12 cellular contexts compared by ENCODE assay signal in genomic region chr15:74173545-74174215, GRCh38. TPM values are rescaled to one million over a fixed set of nuclear protein-coding genes. Genes with fewer than 3 reads are reported as not detected.
DNase-seq lines count a peak whose midpoint lies in the region; ATAC-seq and TF ChIP-seq lines count a peak whose summit lies in the region.
"Had no signal": no experiment of that assay in that cellular context is flagged by ENCODE, and none has a peak within 500 bp of the region (broad histone marks: within the 10 kb centered on the region; RNA-seq: fewer than 3 reads in every experiment).

TSS of gene ISLR (plus strand) at chr15:74173710. CDS start at chr15:74174859, 1,149 bp downstream.

- peak; percentile 28 for DNase-seq in GM23338 (ENCODE audit: low spot score)
- DNase-seq in cardiac fibroblast (ENCODE audit: low read depth in 2 of 2) = peak; percentile 64 to 93
- DNase-seq in left kidney (ENCODE audit: low read depth, low spot score) = peak; percentile 73
- no peak for DNase-seq in stimulated activated effector memory CD8-positive, alpha-beta T cell treated with anti-CD3 and anti-CD28 coated beads, Interleukin-12 subunit alpha, Interleukin-12 subunit beta, amount 100 ng/mL, for 72 hours (ENCODE audit: low spot score in 2 of 2)
- DNase-seq in SHP77 treated with DMSO at 0.1 percent for 48 hours (lab: John Stamatoyannopoulos, UW) = no peak
- DNase-seq: activated naive CD4-positive, alpha-beta T cell treated with anti-CD3 and anti-CD28 coated beads for 36 hours; DMS153; NCI-H1436 treated with DMSO at 0.1 percent for 48 hours had no signal

- no peaks in the 10 kb centered on the region for H3K9me3 ChIP-seq in skeletal muscle tissue (ENCODE audit: control insufficient read depth in 3 of 3, low read length in 3 of 3)

- H3K9ac ChIP-seq in skeletal muscle tissue (ENCODE audit: low read depth in 1 of 3, low read length in 3 of 3) = peak within 1 kb of the TSS; percentile 57 to 76 (median 59)

- H3K79me2 ChIP-seq in GM23338 (replicated peaks; ENCODE audit: insufficient read depth) = no peaks in the 10 kb centered on the region

- TF ChIP-seq CTCF in GM23338 (conservative IDR thresholded peaks at IDR 0.05; ENCODE audit: low read depth in 2 of 2) = no peak
- no peak for TF ChIP-seq CTCF in cardiac fibroblast (IDR thresholded peaks at IDR 0.05; ENCODE audit: low read depth, low read length)

- no peak within 1 kb of the TSS for H3K4me3 Mint-ChIP-seq in GM23338
- no peak within 1 kb of the TSS for H3K4me3 Mint-ChIP-seq in stimulated activated effector memory CD8-positive, alpha-beta T cell treated with anti-CD3 and anti-CD28 coated beads, Interleukin-12 subunit alpha, Interleukin-12 subunit beta, amount 100 ng/mL, for 72 hours
- H3K4me3 Mint-ChIP-seq in activated T-helper 17 cell treated with anti-CD3 and anti-CD28 coated beads, Interleukin-2, amount 50 U/mL, for 72 hours = no peak within 1 kb of the TSS
- H3K4me3 Mint-ChIP-seq: activated naive CD4-positive, alpha-beta T cell treated with anti-CD3 and anti-CD28 coated beads for 36 hours; T-helper 1 cell treated with Interleukin-12 subunit alpha and Interleukin-12 subunit beta and Interleukin-4 antibody, amounts not matched to agents 30 μg/mL and 1 μg/mL, for 36 hours had no signal

- H3K4me1 ChIP-seq in GM23338 (ENCODE audit: insufficient read depth) (peaks cover 17% of the 10 kb centered on the region), skeletal muscle tissue (ENCODE audit: control insufficient read depth in 3 of 3, insufficient read depth in 3 of 3, low read length in 3 of 3) (peaks cover 46 to 53% (median 52%) of the 10 kb centered on the region in 3 donors)

- H3K27ac ChIP-seq in GM23338 (ENCODE audit: low read depth) = no peak within 1 kb of the TSS
- peak within 1 kb of the TSS; percentile 80 for H3K27ac ChIP-seq in skeletal muscle tissue (ENCODE audit: low read depth, low read length)

- H3K36me3 ChIP-seq in GM23338 (ENCODE audit: insufficient read depth) (no peaks in the 10 kb centered on the region; the same call in 1 of the 2 replicates), skeletal muscle tissue (ENCODE audit: control insufficient read depth in 3 of 3, insufficient read depth in 3 of 3, low read length in 3 of 3) (peaks cover 0 to 2% (median 0%) of the 10 kb centered on the region in 3 donors)

- H4K20me1 ChIP-seq in GM23338 (replicated peaks; ENCODE audit: insufficient read depth) = no peaks in the 10 kb centered on the region

- no peaks in the 10 kb centered on the region for H3F3A ChIP-seq in GM23338 (replicated peaks; ENCODE audit: low read depth)

- no peak within 1 kb of the TSS for H3K27ac Mint-ChIP-seq in GM23338
- H3K27ac Mint-ChIP-seq in stimulated activated effector memory CD8-positive, alpha-beta T cell treated with anti-CD3 and anti-CD28 coated beads, Interleukin-12 subunit alpha, Interleukin-12 subunit beta, amount 100 ng/mL, for 72 hours = no peak within 1 kb of the TSS
- H3K27ac Mint-ChIP-seq in activated T-helper 17 cell treated with anti-CD3 and anti-CD28 coated beads, Interleukin-2, amount 50 U/mL, for 72 hours = no peak within 1 kb of the TSS
- H3K27ac Mint-ChIP-seq: activated naive CD4-positive, alpha-beta T cell treated with anti-CD3 and anti-CD28 coated beads for 36 hours; T-helper 1 cell treated with Interleukin-12 subunit alpha and Interleukin-12 subunit beta and Interleukin-4 antibody, amounts not matched to agents 30 μg/mL and 1 μg/mL, for 36 hours had no signal

- H3K4me2 ChIP-seq in GM23338 = peak within 1 kb of the TSS; percentile 32; the same call in 1 of the 2 replicates

- peaks cover 49% of the 10 kb centered on the region for H3K4me1 Mint-ChIP-seq in GM23338
- no peaks in the 10 kb centered on the region for H3K4me1 Mint-ChIP-seq in stimulated activated effector memory CD8-positive, alpha-beta T cell treated with anti-CD3 and anti-CD28 coated beads, Interleukin-12 subunit alpha, Interleukin-12 subunit beta, amount 100 ng/mL, for 72 hours
- no peaks in the 10 kb centered on the region for H3K4me1 Mint-ChIP-seq in activated T-helper 17 cell treated with anti-CD3 and anti-CD28 coated beads, Interleukin-2, amount 50 U/mL, for 72 hours

- no peak within 1 kb of the TSS for H3K4me3 ChIP-seq in GM23338
- H3K4me3 ChIP-seq in cardiac fibroblast (replicated peaks in 1 of 2; ENCODE audit: low read depth in 2 of 2, low read length in 2 of 2) = peak within 1 kb of the TSS in 1 of 2 donors; percentile 19
- peak within 1 kb of the TSS; percentile 54 to 63 (median 58) for H3K4me3 ChIP-seq in skeletal muscle tissue (ENCODE audit: low read length in 3 of 3)

- H2AFZ ChIP-seq in GM23338 = peak within 1 kb of the TSS; percentile 87

- no peaks in the 10 kb centered on the region for H3K36me3 Mint-ChIP-seq in GM23338 (ENCODE audit: low read depth)
- no peaks in the 10 kb centered on the region for H3K36me3 Mint-ChIP-seq in stimulated activated effector memory CD8-positive, alpha-beta T cell treated with anti-CD3 and anti-CD28 coated beads, Interleukin-12 subunit alpha, Interleukin-12 subunit beta, amount 100 ng/mL, for 72 hours
- no peaks in the 10 kb centered on the region for H3K36me3 Mint-ChIP-seq in activated T-helper 17 cell treated with anti-CD3 and anti-CD28 coated beads, Interleukin-2, amount 50 U/mL, for 72 hours (ENCODE audit: low read depth)

- H3K27me3 Mint-ChIP-seq in GM23338 (ENCODE audit: insufficient read depth, low read depth, poor library complexity) = peaks cover 27% of the 10 kb centered on the region
- peaks cover 7% of the 10 kb centered on the region for H3K27me3 Mint-ChIP-seq in activated T-helper 17 cell treated with anti-CD3 and anti-CD28 coated beads, Interleukin-2, amount 50 U/mL, for 72 hours

- H3K9me3 Mint-ChIP-seq in GM23338 = no peaks in the 10 kb centered on the region
- no peaks in the 10 kb centered on the region for H3K9me3 Mint-ChIP-seq in stimulated activated effector memory CD8-positive, alpha-beta T cell treated with anti-CD3 and anti-CD28 coated beads, Interleukin-12 subunit alpha, Interleukin-12 subunit beta, amount 100 ng/mL, for 72 hours
- no peaks in the 10 kb centered on the region for H3K9me3 Mint-ChIP-seq in activated T-helper 17 cell treated with anti-CD3 and anti-CD28 coated beads, Interleukin-2, amount 50 U/mL, for 72 hours
- H3K9me3 Mint-ChIP-seq: activated naive CD4-positive, alpha-beta T cell treated with anti-CD3 and anti-CD28 coated beads for 36 hours; T-helper 1 cell treated with Interleukin-12 subunit alpha and Interleukin-12 subunit beta and Interleukin-4 antibody, amounts not matched to agents 30 μg/mL and 1 μg/mL, for 36 hours had no signal

- H3K27me3 ChIP-seq in GM23338 (ENCODE audit: insufficient read depth) (no peaks in the 10 kb centered on the region), skeletal muscle tissue (ENCODE audit: control insufficient read depth in 3 of 3, insufficient read depth in 3 of 3, low read length in 3 of 3) (peaks cover 0 to 4% (median 0%) of the 10 kb centered on the region in 3 donors)

- no peaks in the 10 kb centered on the region for H3K9me2 ChIP-seq in GM23338 (ENCODE audit: insufficient read depth)

- ATAC-seq in GM23338 (peak; percentile 33), GM21786 (IDR thresholded peaks at IDR 0.05; ENCODE audit: unreplicated experiment) (no peak)
- ATAC-seq in stimulated activated effector memory CD8-positive, alpha-beta T cell treated with anti-CD3 and anti-CD28 coated beads, Interleukin-12 subunit alpha, Interleukin-12 subunit beta, amount 100 ng/mL, for 72 hours = no peak
- ATAC-seq in activated T-helper 17 cell treated with anti-CD3 and anti-CD28 coated beads, Interleukin-2, amount 50 U/mL, for 72 hours (replicated peaks) = no peak

TF ChIP-seq in GM23338, 12 proteins besides CTCF, POLR2A, EP300 and RAD21:
- TF ChIP-seq ZNF331 (CRISPR knock-in tag; IDR thresholded peaks at IDR 0.05; ENCODE audit: low read depth) = no peak
- no peak for TF ChIP-seq EZH2 (IDR thresholded peaks at IDR 0.05; ENCODE audit: low read depth, unreplicated experiment)
TF ChIP-seq in GM23338: peak in this region for 0.

RNA-seq across cellular contexts. Expression of gene ISLR, which starts in this region (rescaled TPM):
- 1.6 TPM in 1 of 2 replicates, not detected in the other for total RNA-seq in GM23338 (2014; rRNA removed; shearing (Covaris generic))
- polyA plus RNA-seq in GM23338 (2016; fragmentation: Nextera tagmentation; extraction: Ambion mirVana) = 0.09 and 0.55 TPM in 2 replicates
- 85.6 TPM for total RNA-seq in skeletal muscle tissue
- not detected for total RNA-seq in activated T-helper 17 cell treated with anti-CD3 and anti-CD28 coated beads, Interleukin-2, amount 50 U/mL, for 72 hours
- total RNA-seq: activated naive CD4-positive, alpha-beta T cell treated with anti-CD3 and anti-CD28 coated beads for 36 hours had no signal

Comparison
In these comparisons a context has a peak if more than half of its experiments do, and no peak if none do; other contexts are left out.
1. RNA of gene ISLR (total RNA-seq): 85.6 TPM in skeletal muscle tissue (single experiment); 1.6 TPM in GM23338 and not detected in activated T-helper 17 cell treated with anti-CD3 and anti-CD28 coated beads, Interleukin-2, amount 50 U/mL, for 72 hours; every median in the first group is over 10 times any median in the second.
2. DNase-seq: peak in GM23338 (single experiment), cardiac fibroblast (2 of 2) and left kidney (single experiment); none in stimulated activated effector memory CD8-positive, alpha-beta T cell treated with anti-CD3 and anti-CD28 coated beads, Interleukin-12 subunit alpha, Interleukin-12 subunit beta, amount 100 ng/mL, for 72 hours (0 of 2) and SHP77 treated with DMSO at 0.1 percent for 48 hours (single experiment).